In genomic region chr3:46930945-46931403, GRCh38 we compare ENCODE assay signal across 11 cellular contexts. TPM values are rescaled to one million over a fixed set of nuclear protein-coding genes. Genes with fewer than 3 reads are reported as not detected.
A peak's percentile ranks its signal among the peaks of the same experiment; 100 is the strongest.
DNase-seq lines count a peak whose midpoint lies in the region; ATAC-seq and TF ChIP-seq lines count a peak whose summit lies in the region.
"Had no signal": no experiment of that assay in that cellular context is flagged by ENCODE, and none has a peak within 500 bp of the region (broad histone marks: within the 10 kb centered on the region; RNA-seq: fewer than 3 reads in every experiment).

No MANE protein-coding gene starts in this region.

- TF ChIP-seq CTCF in lung (IDR thresholded peaks at IDR 0.05; ENCODE audit: control extremely low read depth, extremely low read depth) = no peak

- H3K9me3 ChIP-seq in adipocyte (ENCODE audit: control insufficient read depth, low read length) = no peaks in the 10 kb centered on the region
- no peaks in the 10 kb centered on the region for H3K9me3 ChIP-seq in lung (ENCODE audit: control insufficient read depth in 2 of 2, insufficient read depth in 1 of 2, low read length in 1 of 2)

- no peaks in the 10 kb centered on the region for H3K27me3 ChIP-seq in adipocyte (replicated peaks; ENCODE audit: control insufficient read depth, insufficient read depth, low read length)
- H3K27me3 ChIP-seq in lung (ENCODE audit: control insufficient read depth, insufficient read depth) = no peaks in the 10 kb centered on the region

- peaks cover 12% of the 10 kb centered on the region for H3K9me3 Mint-ChIP-seq in T-helper 1 cell treated with Interleukin-12 subunit alpha and Interleukin-12 subunit beta and Interleukin-4 antibody, amounts not matched to agents 30 μg/mL and 1 μg/mL, for 36 hours

- DNase-seq in T-helper 1 cell (no peak), adipocyte (ENCODE audit: low read depth) (peak; percentile 47), lung (ENCODE audit: low spot score) (peak; percentile 72), substantia nigra (lab: John Stamatoyannopoulos, UW) (no peak), NCI-H146 (lab: John Stamatoyannopoulos, UW) (no peak)
- DNase-seq: 8988T, NCI-H1436 had no signal

- H3K36me3 ChIP-seq in adipocyte (ENCODE audit: control insufficient read depth, insufficient read depth, low read length, severe bottlenecking) (peaks cover 19% of the 10 kb centered on the region), lung (ENCODE audit: control insufficient read depth in 2 of 2, insufficient read depth in 2 of 2, low read length in 2 of 2) (peaks cover 0 to 7% of the 10 kb centered on the region in 2 donors)

- H3K36me3 Mint-ChIP-seq in T-helper 1 cell treated with Interleukin-12 subunit alpha and Interleukin-12 subunit beta and Interleukin-4 antibody, amounts not matched to agents 30 μg/mL and 1 μg/mL, for 36 hours (ENCODE audit: low read depth) = peaks cover 27% of the 10 kb centered on the region

- H3K4me1 ChIP-seq in adipocyte (ENCODE audit: control insufficient read depth, insufficient read depth, low read length) (peaks cover 61% of the 10 kb centered on the region), lung (ENCODE audit: control insufficient read depth in 2 of 2, insufficient read depth in 2 of 2, low read length in 2 of 2) (peaks cover 41 to 62% of the 10 kb centered on the region in 2 donors)

- ATAC-seq in lung (ENCODE audit: insufficient read depth, low FRiP score) (peak; percentile 13), GM18520 (IDR thresholded peaks at IDR 0.05; ENCODE audit: unreplicated experiment) (no peak), GM18517 (IDR thresholded peaks at IDR 0.05; ENCODE audit: unreplicated experiment) (no peak)

- 27 to 34% methylated on average over 3 of the region's 3 CpGs for WGBS in lung, 2 donors

- peak overlapping the region; percentile 1 for H3K9ac ChIP-seq in adipocyte (ENCODE audit: low read length)

- H3K27ac Mint-ChIP-seq in T-helper 1 cell treated with Interleukin-12 subunit alpha and Interleukin-12 subunit beta and Interleukin-4 antibody, amounts not matched to agents 30 μg/mL and 1 μg/mL, for 36 hours = peak overlapping the region; percentile 61

- H3K4me3 ChIP-seq in adipocyte (ENCODE audit: low read length) (no peak overlapping the region), lung (no peak overlapping the region)

- peaks cover 59% of the 10 kb centered on the region for H3K4me1 Mint-ChIP-seq in T-helper 1 cell treated with Interleukin-12 subunit alpha and Interleukin-12 subunit beta and Interleukin-4 antibody, amounts not matched to agents 30 μg/mL and 1 μg/mL, for 36 hours (ENCODE audit: low read depth)

- peak overlapping the region; percentile 18 for H3K4me3 Mint-ChIP-seq in T-helper 1 cell treated with Interleukin-12 subunit alpha and Interleukin-12 subunit beta and Interleukin-4 antibody, amounts not matched to agents 30 μg/mL and 1 μg/mL, for 36 hours

- peak overlapping the region; percentile 64 to 89 for H3K27ac ChIP-seq in lung (ENCODE audit: low read depth in 1 of 2, low read length in 1 of 2)
- peak overlapping the region; percentile 62 for H3K27ac ChIP-seq in substantia nigra (ENCODE audit: low read depth, low read length, poor library complexity, severe bottlenecking)

- no peaks in the 10 kb centered on the region for H3K27me3 Mint-ChIP-seq in T-helper 1 cell treated with Interleukin-12 subunit alpha and Interleukin-12 subunit beta and Interleukin-4 antibody, amounts not matched to agents 30 μg/mL and 1 μg/mL, for 36 hours (ENCODE audit: low read depth)

RNA-seq across cellular contexts. Expression of gene CCDC12, which starts 45.6 kb away (rescaled TPM):
- total RNA-seq in lung = 10 to 100 TPM; 34.2 to 64.9 TPM
- polyA plus RNA-seq in lung = 100 to 1,000 TPM in 1 of 2 donors, 10 to 100 TPM in 1; 75.2 to 129 TPM

RNA-seq across cellular contexts. Expression of gene NBEAL2, which starts 48.5 kb away (rescaled TPM):
- total RNA-seq in lung = 100 to 1,000 TPM in 1 of 2 donors, 10 to 100 TPM in 1; 64.4 to 167 TPM
- 100 to 1,000 TPM; 105 to 191 TPM for polyA plus RNA-seq in lung

RNA-seq across cellular contexts. Expression of gene PTH1R, which starts 53.5 kb away (rescaled TPM):
- total RNA-seq in lung = 10 to 100 TPM; 14.7 to 25.1 TPM
- 10 to 100 TPM; 11.2 to 29.7 TPM for polyA plus RNA-seq in lung
- total RNA-seq: activated CD8-positive, alpha-beta memory T cell treated with anti-CD3 and anti-CD28 coated beads for 36 hours had no signal

Comparison
In these comparisons a context has a peak if more than half of its experiments do, and no peak if none do; other contexts are left out.
1. DNase-seq: peak in adipocyte (single experiment) and lung (single experiment); none in T-helper 1 cell (0 of 5), substantia nigra (0 of 49) and NCI-H146 (single experiment).